ENCODE assay signal across 8 cellular contexts in the genomic region with DNA sequence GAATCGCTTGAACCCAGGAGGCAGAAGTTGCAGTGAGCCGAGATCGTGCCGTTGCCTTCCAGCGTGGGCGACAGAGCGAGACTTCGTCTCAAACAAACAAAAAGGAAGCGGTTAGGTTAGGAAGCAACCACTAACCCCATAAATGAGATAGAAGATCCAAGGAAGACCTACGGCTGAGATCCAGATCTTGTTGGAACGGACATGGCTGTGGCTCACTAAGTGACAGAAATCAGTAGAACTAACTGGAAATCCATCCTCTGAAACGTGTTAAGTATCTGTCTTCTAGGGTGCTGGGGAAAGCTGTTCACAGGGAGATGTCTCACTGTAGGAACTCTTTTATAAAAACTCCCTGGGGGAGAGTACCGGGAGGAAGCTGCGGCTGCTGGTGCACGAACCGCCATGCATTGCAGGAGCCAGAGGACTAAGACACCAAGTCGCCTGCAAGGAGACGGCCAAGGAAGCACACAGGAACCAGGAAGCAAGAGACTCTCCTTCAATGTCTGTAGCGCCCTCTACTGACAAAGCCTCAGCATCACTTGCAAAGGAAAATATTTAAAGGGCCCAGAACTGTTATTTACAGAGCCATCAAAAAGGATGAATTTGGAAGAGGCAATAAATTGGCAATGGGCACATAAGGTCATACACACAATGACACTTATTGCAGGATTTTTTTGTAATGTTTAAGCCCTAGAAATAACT. TPM values are rescaled to one million over a fixed set of nuclear protein-coding genes. Genes with fewer than 3 reads are reported as not detected.
DNase-seq lines count a peak whose midpoint lies in the region; ATAC-seq and TF ChIP-seq lines count a peak whose summit lies in the region.

No MANE protein-coding gene starts in this region.

- H3K27ac Mint-ChIP-seq in Caco-2 (ENCODE audit: unreplicated experiment), result no peak overlapping the region
- H3K27ac Mint-ChIP-seq in activated CD4-positive, alpha-beta T cell treated with anti-CD3 and anti-CD28 coated beads, Interleukin-2, amount 10 ng/mL, durations not matched to agents 24 days and 14 days, result no peak overlapping the region

- DNase-seq in Caco-2, result peak; percentile 65 to 66
- peak; percentile 95 for DNase-seq in NB4 (ENCODE audit: low read depth)
- DNase-seq in activated CD4-positive, alpha-beta T cell treated with anti-CD3 and anti-CD28 coated beads, Interleukin-2, amount 10 ng/mL, durations not matched to agents 24 days and 14 days, result peak; percentile 86
- DNase-seq in foreskin melanocyte, result peak; percentile 79
- peak; percentile 16 for DNase-seq in skeletal muscle cell (ENCODE audit: low read depth)
- no peak for DNase-seq in activated CD8-positive, alpha-beta memory T cell treated with anti-CD3 and anti-CD28 coated beads, Interleukin-2, amount 50 U/mL, for 48 hours
- no peak for DNase-seq in omental fat pad (ENCODE audit: low spot score)

- H3K27me3 Mint-ChIP-seq in Caco-2 (ENCODE audit: insufficient read depth, unreplicated experiment), result no peaks in the 10 kb centered on the region
- H3K27me3 Mint-ChIP-seq in activated CD4-positive, alpha-beta T cell treated with anti-CD3 and anti-CD28 coated beads, Interleukin-2, amount 10 ng/mL, durations not matched to agents 24 days and 14 days, result no peaks in the 10 kb centered on the region

- no peaks in the 10 kb centered on the region for H3K27me3 ChIP-seq in Caco-2 (replicated peaks; ENCODE audit: control insufficient read depth, insufficient read depth, low read length)

- H3K4me3 Mint-ChIP-seq in Caco-2 (ENCODE audit: unreplicated experiment), result no peak overlapping the region
- no peak overlapping the region for H3K4me3 Mint-ChIP-seq in activated CD4-positive, alpha-beta T cell treated with anti-CD3 and anti-CD28 coated beads, Interleukin-2, amount 10 ng/mL, durations not matched to agents 24 days and 14 days

- peak; percentile 35 for TF ChIP-seq POLR2A in NB4 (IDR thresholded peaks at IDR 0.05; ENCODE audit: extremely low read depth, insufficient read length)

- no peaks in the 10 kb centered on the region; the same call in 1 of the 2 replicates for H3K9me3 ChIP-seq in Caco-2

- H3K4me3 ChIP-seq in Caco-2 (ENCODE audit: low read depth, low read length) (no peak overlapping the region), NB4 (ENCODE audit: low read depth, low read length) (peak overlapping the region; percentile 70), skeletal muscle cell (ENCODE audit: low read depth, low read length) (no peak overlapping the region)

- H3K4me1 Mint-ChIP-seq in Caco-2 (ENCODE audit: low read depth, unreplicated experiment), result no peaks in the 10 kb centered on the region
- peaks cover 8% of the 10 kb centered on the region for H3K4me1 Mint-ChIP-seq in activated CD4-positive, alpha-beta T cell treated with anti-CD3 and anti-CD28 coated beads, Interleukin-2, amount 10 ng/mL, durations not matched to agents 24 days and 14 days

- ATAC-seq in GM19438 (IDR thresholded peaks at IDR 0.05; ENCODE audit: low read depth, unreplicated experiment) (peak; percentile 75), omental fat pad (ENCODE audit: low FRiP score) (no peak)

- H3K36me3 ChIP-seq in Caco-2 (ENCODE audit: control insufficient read depth, insufficient read depth, low read length), result no peaks in the 10 kb centered on the region

- POLR2A ChIA-PET in Caco-2 (lab: Charles Lee), result interaction anchor here (1.2 kb wide), 1 partner anchor 257 kb away, joined by 5 read pairs; the partner anchor contains the start of gene LDHA

- no TSS peak for BruUV-seq in Caco-2 (replicated peaks; lab: Mats Ljungman, UMichigan)

- CTCF ChIA-PET in Caco-2 (lab: Charles Lee), result interaction anchor here (1.4 kb wide), 1 partner anchor 111 kb away, joined by 5 read pairs; no protein-coding TSS in a partner anchor

- intact Hi-C loops in Caco-2 (cut with micrococcal nuclease; ENCODE audit: unreplicated experiment), result loop anchor here (1.0 kb wide), 1 partner anchor 111 kb away; no protein-coding TSS in a partner anchor
- intact Hi-C loops in activated CD4-positive, alpha-beta T cell treated with anti-CD3 and anti-CD28 coated beads, Interleukin-2, amount 10 ng/mL, durations not matched to agents 24 days and 14 days (cut with micrococcal nuclease), result loop anchor here (1.0 to 2.0 kb wide), 2 partner anchors 16 to 111 kb away; partner anchors contain the start of gene SPTY2D1

- H3K36me3 Mint-ChIP-seq in Caco-2 (ENCODE audit: insufficient read depth, unreplicated experiment), result no peaks in the 10 kb centered on the region
- no peaks in the 10 kb centered on the region for H3K36me3 Mint-ChIP-seq in activated CD4-positive, alpha-beta T cell treated with anti-CD3 and anti-CD28 coated beads, Interleukin-2, amount 10 ng/mL, durations not matched to agents 24 days and 14 days (ENCODE audit: low read depth)

- no peaks in the 10 kb centered on the region for H3K4me1 ChIP-seq in Caco-2

- TF ChIP-seq CTCF in Caco-2 (IDR thresholded peaks at IDR 0.05; ENCODE audit: insufficient read depth in 1 of 2, low read depth in 1 of 2, low read length in 1 of 2, severe bottlenecking in 1 of 2, unreplicated experiment in 1 of 2), result peak; percentile 47 to 70
- peak; percentile 89 for TF ChIP-seq CTCF in NB4 (IDR thresholded peaks at IDR 0.05; ENCODE audit: low read depth, low read length)
- TF ChIP-seq CTCF in omental fat pad (IDR thresholded peaks at IDR 0.05), result no peak

- no peaks in the 10 kb centered on the region for H3K9me3 Mint-ChIP-seq in Caco-2 (ENCODE audit: unreplicated experiment)
- H3K9me3 Mint-ChIP-seq in activated CD4-positive, alpha-beta T cell treated with anti-CD3 and anti-CD28 coated beads, Interleukin-2, amount 10 ng/mL, durations not matched to agents 24 days and 14 days, result no peaks in the 10 kb centered on the region

RNA-seq across cellular contexts. Expression of gene SPTY2D1, which starts 16.9 kb away (rescaled TPM):
- 21.4 and 24.6 TPM in 2 replicates for total RNA-seq in Caco-2 (2022)
- 22.6 and 22.8 TPM in 2 replicates for total RNA-seq in activated CD4-positive, alpha-beta T cell treated with anti-CD3 and anti-CD28 coated beads, Interleukin-2, amount 10 ng/mL, durations not matched to agents 24 days and 14 days
- 10 to 100 TPM; 15.9 to 40.7 (median 28.0) TPM for total RNA-seq in omental fat pad

RNA-seq across cellular contexts. Expression of gene TMEM86A, which starts 47.6 kb away (rescaled TPM):
- 0.19 and 0.25 TPM in 2 replicates for total RNA-seq in Caco-2 (2022)
- 0.21 and 0.73 TPM in 2 replicates for total RNA-seq in activated CD4-positive, alpha-beta T cell treated with anti-CD3 and anti-CD28 coated beads, Interleukin-2, amount 10 ng/mL, durations not matched to agents 24 days and 14 days
- 1 to 10 TPM; 3.4 to 8.3 (median 5.8) TPM for total RNA-seq in omental fat pad

RNA-seq across cellular contexts. Expression of gene MISFA, which starts 51.4 kb away (rescaled TPM):
- total RNA-seq in Caco-2 (2022), result 5.2 and 8.8 TPM in 2 replicates
- total RNA-seq in activated CD4-positive, alpha-beta T cell treated with anti-CD3 and anti-CD28 coated beads, Interleukin-2, amount 10 ng/mL, durations not matched to agents 24 days and 14 days, result 3.4 and 3.5 TPM in 2 replicates
- total RNA-seq in omental fat pad, result 1 to 10 TPM in 1 of 4 donors, under 1 TPM in 1, not detected in 2; 0.36 to 1.8 TPM

Comparison
In these comparisons a context has a peak if more than half of its experiments do, and no peak if none do; other contexts are left out.
1. DNase-seq: peak in Caco-2 (2 of 2), NB4 (single experiment), activated CD4-positive, alpha-beta T cell treated with anti-CD3 and anti-CD28 coated beads, Interleukin-2, amount 10 ng/mL, durations not matched to agents 24 days and 14 days (single experiment), foreskin melanocyte (single experiment) and skeletal muscle cell (single experiment); none in activated CD8-positive, alpha-beta memory T cell treated with anti-CD3 and anti-CD28 coated beads, Interleukin-2, amount 50 U/mL, for 48 hours (single experiment) and omental fat pad (single experiment).
2. CTCF ChIP-seq: peak in Caco-2 (2 of 2) and NB4 (single experiment); none in omental fat pad (0 of 3).